In the genomic region with DNA sequence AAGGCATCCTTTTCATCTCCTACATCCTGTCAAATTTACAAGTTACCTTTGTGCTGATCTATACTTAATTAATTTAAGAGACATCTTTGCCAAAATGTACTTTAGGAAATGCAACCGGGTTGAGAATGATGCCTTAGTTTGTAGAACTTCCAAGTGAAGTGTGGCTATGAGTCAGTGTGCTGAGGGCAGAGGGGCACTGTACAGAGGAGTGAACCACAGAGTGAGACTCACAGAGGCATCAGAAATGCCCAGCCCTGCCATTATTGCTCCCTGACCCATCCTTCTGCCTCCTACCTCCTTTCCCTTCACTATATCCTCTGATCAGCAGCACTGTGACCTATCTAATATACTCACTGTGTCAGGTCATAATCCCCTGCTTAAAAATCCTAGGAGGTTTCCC, we compare ENCODE assay signal across 13 cellular contexts.
DNase-seq lines count a peak whose midpoint lies in the region; ATAC-seq and TF ChIP-seq lines count a peak whose summit lies in the region.
"Had no signal": no experiment of that assay in that cellular context is flagged by ENCODE, and none has a peak within 500 bp of the region (broad histone marks: within the 10 kb centered on the region; RNA-seq: fewer than 3 reads in every experiment).

No MANE protein-coding gene starts in this region.

- no peak for TF ChIP-seq CTCF in foreskin fibroblast (IDR thresholded peaks at IDR 0.05; ENCODE audit: low read depth, low read length)

- ATAC-seq in GM21529 (IDR thresholded peaks at IDR 0.05; ENCODE audit: unreplicated experiment) = no peak
- ATAC-seq: A549; CD8-positive, alpha-beta T cell; GM12878; K562 had no signal

- DNase-seq in ELR (ENCODE audit: low read depth) (peak; percentile 3), LHCN-M2 (ENCODE audit: low read depth) (peak; percentile 5), foreskin fibroblast (peak; percentile 3 to 72), NCI-H1930 (lab: John Stamatoyannopoulos, UW) (no peak), GM19238 (ENCODE audit: insufficient read length, low spot score) (no peak)
- DNase-seq: Caco-2; CD8-positive, alpha-beta T cell; DND-41; HCEC 1CT had no signal

- H3K4me3 ChIP-seq in foreskin fibroblast (ENCODE audit: low read depth in 1 of 2, low read length in 2 of 2) = no peak overlapping the region
- H3K4me3 ChIP-seq: A549, GM12878, K562 had no signal

Comparison
In these comparisons a context has a peak if more than half of its experiments do, and no peak if none do; other contexts are left out.
1. DNase-seq: peak in ELR (single experiment), LHCN-M2 (single experiment) and foreskin fibroblast (2 of 2); none in NCI-H1930 (0 of 2) and GM19238 (single experiment).